17 cellular contexts compared by ENCODE assay signal in the genomic region with DNA sequence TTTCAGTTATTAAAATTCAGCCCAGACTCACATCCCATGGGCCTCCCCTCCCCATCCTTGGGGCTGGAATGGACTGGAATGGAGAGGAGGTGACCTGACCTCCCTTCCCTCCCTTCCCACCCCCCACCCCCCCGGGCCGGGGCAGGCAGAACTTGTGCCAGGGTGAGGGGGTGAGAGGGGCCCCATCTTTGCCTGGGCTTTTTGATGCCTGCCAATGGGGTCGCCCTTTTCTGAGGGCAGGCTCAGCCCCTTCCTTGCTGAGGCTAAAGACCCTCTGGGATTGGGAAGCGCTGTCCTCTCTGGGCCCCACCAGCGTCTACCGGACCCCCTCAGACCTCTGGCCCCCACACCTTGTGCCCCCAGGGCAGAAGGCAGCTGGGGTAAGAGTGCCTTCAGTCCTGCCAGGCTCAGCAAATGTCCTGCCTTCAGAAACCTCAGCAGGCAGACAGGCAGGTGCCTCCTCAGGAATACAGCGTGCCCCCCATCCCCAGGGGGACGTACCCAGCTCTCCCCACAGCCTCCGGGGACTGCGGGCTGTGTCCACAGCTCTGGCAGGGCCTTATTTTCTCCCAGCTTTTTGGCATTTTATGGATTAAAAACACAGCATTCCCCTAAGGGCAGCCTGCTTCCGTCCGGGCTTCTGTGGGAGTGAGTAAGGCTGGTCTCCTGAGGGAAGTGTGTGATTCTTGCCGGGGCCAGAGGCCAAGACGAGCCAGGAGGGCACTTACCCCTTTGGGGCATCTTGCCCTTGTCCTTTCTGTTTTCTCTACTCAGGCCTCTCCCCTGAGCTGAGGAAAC. TPM values are rescaled to one million over a fixed set of nuclear protein-coding genes. Genes with fewer than 3 reads are reported as not detected.
"Had no signal": no experiment of that assay in that cellular context is flagged by ENCODE, and none has a peak within 500 bp of the region (broad histone marks: within the 10 kb centered on the region; RNA-seq: fewer than 3 reads in every experiment).

No MANE protein-coding gene starts in this region.

- DNase-seq: activated CD4-positive, alpha-beta T cell treated with anti-CD3 and anti-CD28 coated beads, Interleukin-2, amount 50 U/mL, for 1 hour; activated CD8-positive, alpha-beta memory T cell treated with anti-CD3 and anti-CD28 coated beads, Interleukin-2, amount 50 U/mL, for 4 hours; activated gamma-delta T cell; activated T-cell treated with anti-CD3 and anti-CD28 coated beads, Interleukin-2, amount 50 U/mL, for 72 hours; cerebellar nuclear complex; effector memory CD4-positive, alpha-beta T cell; esophagus squamous epithelium; left cardiac atrium; mesendoderm; natural killer cell; stimulated activated CD4-positive, alpha-beta T cell treated with anti-CD3 and anti-CD28 coated beads, Interleukin-2, amount 100 ng/mL, for 24 hours; stimulated activated naive CD8-positive, alpha-beta T cell treated with anti-CD3 and anti-CD28 coated beads, Interleukin-15, Interleukin-2, amounts not matched to agents 100 U/mL and 50 U/mL, for 24 hours; tibial artery had no signal

- H3K27me3 Mint-ChIP-seq: activated naive CD4-positive, alpha-beta T cell treated with anti-CD3 and anti-CD28 coated beads, Interleukin-2, amount 50 U/mL, for 24 hours had no signal

- H3K36me3 Mint-ChIP-seq: activated naive CD4-positive, alpha-beta T cell treated with anti-CD3 and anti-CD28 coated beads, Interleukin-2, amount 50 U/mL, for 24 hours; natural killer cell had no signal

- H3K27me3 ChIP-seq: hepatocyte, tibial artery had no signal

- H3K9me3 Mint-ChIP-seq: activated naive CD4-positive, alpha-beta T cell treated with anti-CD3 and anti-CD28 coated beads, Interleukin-2, amount 50 U/mL, for 24 hours; activated T-cell treated with anti-CD3 and anti-CD28 coated beads, Interleukin-2, amount 50 U/mL, for 72 hours; natural killer cell had no signal

- H3K27ac Mint-ChIP-seq: activated naive CD4-positive, alpha-beta T cell treated with anti-CD3 and anti-CD28 coated beads, Interleukin-2, amount 50 U/mL, for 24 hours; activated T-cell treated with anti-CD3 and anti-CD28 coated beads, Interleukin-2, amount 50 U/mL, for 72 hours had no signal

- H3K9me3 ChIP-seq: esophagus squamous epithelium, tibial artery had no signal

- H3K27ac ChIP-seq: esophagus squamous epithelium, hepatocyte had no signal

RNA-seq across cellular contexts. Expression of gene DUSP9, which starts 35.5 kb away (rescaled TPM):
- total RNA-seq: activated T-cell treated with anti-CD3 and anti-CD28 coated beads, Interleukin-2, amount 50 U/mL, for 72 hours; fibroblast of villous mesenchyme; left cardiac atrium; natural killer cell; T-helper 1 cell treated with Interleukin-12 subunit alpha and Interleukin-12 subunit beta and Interleukin-4 antibody, amounts not matched to agents 30 ng/mL and 1 ng/mL, for 36 hours had no signal
